Comparison of ENCODE assay signal across 8 cellular contexts in the genomic region with DNA sequence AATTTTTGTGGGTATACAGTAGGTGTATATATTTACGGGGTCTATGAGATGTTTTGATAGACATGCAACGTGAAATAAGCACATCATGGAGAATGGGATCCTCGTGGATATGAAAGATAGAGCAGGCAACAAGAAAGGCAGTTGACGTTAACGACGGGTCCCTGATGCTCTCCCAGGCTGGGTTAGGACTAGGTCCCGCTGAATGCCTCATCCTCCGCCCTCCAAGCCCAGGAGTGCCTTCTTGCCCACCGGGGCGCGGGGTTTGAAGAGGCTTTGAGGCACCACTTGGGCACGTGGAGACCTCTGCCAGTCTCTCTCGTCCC.
DNase-seq lines count a peak whose midpoint lies in the region; ATAC-seq, FAIRE-seq and TF ChIP-seq lines count a peak whose summit lies in the region.

No MANE protein-coding gene starts in this region.

- TF ChIP-seq CTCF in cardiac fibroblast (IDR thresholded peaks at IDR 0.05; ENCODE audit: low read depth, low read length) (no peak), GM13977 (IDR thresholded peaks at IDR 0.05; ENCODE audit: extremely low read depth, insufficient read depth, missing control alignments) (no peak)

- FAIRE-seq in GM18507 (lab: Jason Lieb, UNC): peak; percentile 9

- H3K27me3 ChIP-seq in mucosa of stomach (ENCODE audit: control insufficient read depth, insufficient read depth, low read length): no peaks in the 10 kb centered on the region

- H3K4me3 ChIP-seq in cardiac fibroblast (replicated peaks in 1 of 2; ENCODE audit: low read depth in 2 of 2, low read length in 2 of 2) (peak overlapping the region; percentile 73 to 87), mucosa of stomach (ENCODE audit: low read length) (peak overlapping the region; percentile 27)

- H3K9me3 ChIP-seq in mucosa of stomach (ENCODE audit: control insufficient read depth, low read length): no peaks in the 10 kb centered on the region

- H3K36me3 ChIP-seq in mucosa of stomach (ENCODE audit: control insufficient read depth, insufficient read depth, low read length): no peaks in the 10 kb centered on the region

- peak overlapping the region; percentile 68 for H3K9ac ChIP-seq in mucosa of stomach (ENCODE audit: low read length)

- in situ Hi-C loops in GM13977 (cut with MboI; ENCODE audit: low pct_unique_long_range_greater_than_20kb, low sequenced_read_pairs, unreplicated experiment): loop anchor here (25.0 kb wide), 1 partner anchor 608 kb away; the partner anchor contains the start of genes CHTF8 and UTP4

- peak; percentile 13 for ATAC-seq in HG03280 (IDR thresholded peaks at IDR 0.05; ENCODE audit: unreplicated experiment)

- DNase-seq in GM18507 (ENCODE audit: extremely low spot score, insufficient read length, low read depth): no peak
- no peak for DNase-seq in cardiac fibroblast (ENCODE audit: low read depth in 2 of 2)
- no peak for DNase-seq in midbrain (lab: John Stamatoyannopoulos, UW)
- no peak for DNase-seq in stimulated activated naive CD4-positive, alpha-beta T cell treated with Interleukin-2 at 50 U/mL for 16 hours (lab: John Stamatoyannopoulos, UW)
- no peak for DNase-seq in GM13977 (ENCODE audit: low spot score)
- DNase-seq in NCI-H774 (lab: John Stamatoyannopoulos, UW): no peak

- H3K4me1 ChIP-seq in mucosa of stomach (ENCODE audit: control insufficient read depth, insufficient read depth, low read length): peaks cover 13% of the 10 kb centered on the region
